In the genomic region with DNA sequence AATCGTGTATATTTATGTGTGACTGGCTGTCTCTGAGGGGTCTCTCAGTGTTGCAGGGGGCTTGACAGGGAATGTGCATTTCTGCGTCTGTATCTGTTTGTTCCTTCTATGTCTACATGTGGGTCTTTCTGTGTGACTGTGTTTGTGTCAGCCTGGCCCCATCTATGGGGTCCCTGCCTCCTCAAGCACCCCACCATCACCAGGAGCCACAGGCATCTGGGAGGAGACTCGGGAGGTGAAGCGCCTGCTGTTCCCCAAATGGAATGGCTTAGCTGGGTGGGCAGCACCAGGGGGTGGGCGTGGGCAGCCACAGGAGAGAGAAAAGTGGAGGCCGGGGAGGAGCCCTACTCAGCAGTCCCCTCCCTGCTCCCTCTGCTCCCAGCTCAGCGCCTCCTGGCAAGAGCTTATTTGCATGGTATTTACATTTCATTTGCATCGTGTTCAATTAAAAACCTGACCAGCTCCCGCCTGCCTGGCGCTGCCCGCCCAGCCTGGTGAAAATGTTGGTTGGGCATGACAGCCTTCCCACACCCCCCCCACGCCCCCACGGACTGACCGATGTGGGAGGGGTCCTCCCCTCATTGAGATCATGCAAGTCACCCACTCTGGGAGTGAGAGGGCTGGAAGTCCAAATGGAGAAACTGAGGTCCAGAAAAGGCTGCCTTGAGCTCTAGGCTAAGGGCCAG, we compare ENCODE assay signal across 1 cellular context.
TF ChIP-seq lines count a peak whose summit lies in the region.

No MANE protein-coding gene starts in this region.

TF ChIP-seq in K562, 482 proteins besides CTCF, POLR2A, EP300 and RAD21 (continued from another document):
- TF ChIP-seq, protein P1, sequence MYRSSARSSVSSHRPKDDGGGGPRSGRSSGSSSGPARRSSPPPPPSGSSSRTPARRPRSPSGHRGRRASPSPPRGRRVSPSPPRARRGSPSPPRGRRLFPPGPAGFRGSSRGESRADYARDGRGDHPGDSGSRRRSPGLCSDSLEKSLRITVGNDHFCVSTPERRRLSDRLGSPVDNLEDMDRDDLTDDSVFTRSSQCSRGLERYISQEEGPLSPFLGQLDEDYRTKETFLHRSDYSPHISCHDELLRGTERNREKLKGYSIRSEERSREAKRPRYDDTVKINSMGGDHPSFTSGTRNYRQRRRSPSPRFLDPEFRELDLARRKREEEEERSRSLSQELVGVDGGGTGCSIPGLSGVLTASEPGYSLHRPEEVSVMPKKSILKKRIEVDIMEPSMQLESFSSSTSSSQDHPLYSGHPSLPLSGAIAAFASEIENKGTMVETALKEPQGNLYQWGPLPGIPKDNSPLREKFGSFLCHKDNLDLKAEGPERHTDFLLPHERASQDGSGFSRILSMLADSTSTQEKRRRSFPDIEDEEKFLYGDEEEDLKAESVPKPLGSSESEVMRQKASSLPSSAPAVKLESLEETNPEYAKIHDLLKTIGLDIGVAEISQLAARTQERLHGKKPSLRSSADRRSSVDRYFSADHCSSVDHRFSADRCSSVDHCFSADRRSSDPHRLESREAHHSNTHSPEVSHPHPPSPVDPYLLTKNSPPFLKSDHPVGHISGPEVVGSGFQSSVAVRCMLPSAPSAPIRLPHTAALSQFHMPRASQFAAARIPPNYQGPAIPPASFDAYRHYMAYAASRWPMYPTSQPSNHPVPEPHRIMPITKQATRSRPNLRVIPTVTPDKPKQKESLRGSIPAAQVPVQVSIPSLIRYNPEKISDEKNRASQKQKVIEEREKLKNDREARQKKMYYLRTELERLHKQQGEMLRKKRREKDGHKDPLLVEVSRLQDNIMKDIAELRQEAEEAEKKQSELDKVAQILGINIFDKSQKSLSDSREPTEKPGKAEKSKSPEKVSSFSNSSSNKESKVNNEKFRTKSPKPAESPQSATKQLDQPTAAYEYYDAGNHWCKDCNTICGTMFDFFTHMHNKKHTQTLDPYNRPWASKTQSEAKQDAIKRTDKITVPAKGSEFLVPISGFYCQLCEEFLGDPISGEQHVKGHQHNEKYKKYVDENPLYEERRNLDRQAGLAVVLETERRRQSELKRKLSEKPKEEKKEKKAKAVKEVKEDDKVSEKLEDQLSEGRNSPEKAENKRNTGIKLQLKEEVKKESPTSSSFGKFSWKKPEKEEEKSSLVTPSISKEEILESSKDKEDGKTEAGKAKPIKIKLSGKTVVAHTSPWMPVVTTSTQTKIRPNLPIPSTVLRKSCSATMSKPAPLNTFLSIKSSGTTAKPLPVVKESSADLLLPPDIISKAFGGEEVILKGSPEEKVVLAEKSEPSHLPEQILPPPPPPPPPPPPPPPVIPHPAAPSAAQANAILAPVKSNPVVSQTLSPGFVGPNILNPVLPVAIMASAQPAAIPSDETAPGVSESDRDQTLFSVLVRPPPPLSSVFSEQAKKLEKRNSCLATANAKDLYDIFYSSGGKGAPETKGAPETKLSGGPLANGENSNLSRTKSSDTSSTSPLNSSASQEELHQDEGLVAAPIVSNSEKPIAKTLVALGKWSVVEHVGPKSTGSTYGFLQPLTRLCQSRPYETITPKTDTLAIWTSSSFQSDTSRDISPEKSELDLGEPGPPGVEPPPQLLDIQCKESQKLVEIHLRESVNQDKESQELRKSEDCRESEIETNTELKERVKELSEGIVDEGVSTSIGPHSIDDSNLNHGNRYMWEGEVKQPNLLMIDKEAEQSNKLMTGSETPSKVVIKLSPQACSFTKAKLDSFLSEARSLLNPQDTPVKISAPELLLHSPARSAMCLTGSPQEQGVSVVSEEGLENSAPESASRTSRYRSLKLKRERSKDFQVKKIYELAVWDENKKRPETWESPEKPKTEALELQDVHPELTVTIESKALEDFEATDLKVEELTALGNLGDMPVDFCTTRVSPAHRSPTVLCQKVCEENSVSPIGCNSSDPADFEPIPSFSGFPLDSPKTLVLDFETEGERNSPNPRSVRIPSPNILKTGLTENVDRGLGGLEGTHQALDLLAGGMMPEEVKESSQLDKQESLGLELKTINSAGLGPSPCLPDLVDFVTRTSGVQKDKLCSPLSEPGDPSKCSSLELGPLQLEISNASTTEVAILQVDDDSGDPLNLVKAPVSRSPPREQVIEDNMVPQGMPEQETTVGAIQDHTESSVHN (IDR thresholded peaks at IDR 0.05; ENCODE audit: borderline replicate concordance in 1 of 2, low read depth in 1 of 2): no peak
- TF ChIP-seq NR2F6 (CRISPR knock-in tag; IDR thresholded peaks at IDR 0.05) (no peak), CEBPB (tag; IDR thresholded peaks at IDR 0.05) (no peak), ATF4 (CRISPR knock-in tag; IDR thresholded peaks at IDR 0.05) (no peak), POU5F1 (IDR thresholded peaks at IDR 0.05; ENCODE audit: borderline replicate concordance, low read depth, low read length, partially characterized antibody) (no peak), ZNF239 (CRISPR knock-in tag; IDR thresholded peaks at IDR 0.05) (no peak)
- TF ChIP-seq, protein P2, sequence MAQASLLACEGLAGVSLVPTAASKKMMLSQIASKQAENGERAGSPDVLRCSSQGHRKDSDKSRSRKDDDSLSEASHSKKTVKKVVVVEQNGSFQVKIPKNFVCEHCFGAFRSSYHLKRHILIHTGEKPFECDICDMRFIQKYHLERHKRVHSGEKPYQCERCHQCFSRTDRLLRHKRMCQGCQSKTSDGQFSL (CRISPR knock-in tag; IDR thresholded peaks at IDR 0.05): peak; percentile 89
- TF ChIP-seq, protein P2 (tag; IDR thresholded peaks at IDR 0.05): peak in 1 of 2 experiments; percentile 76; a peak in 1 of 4 replicates
